ENCODE assay signal across 2 cellular contexts in genomic region chr4:16674133-16674532, GRCh38.
TF ChIP-seq lines count a peak whose summit lies in the region.

No MANE protein-coding gene starts in this region.

TF ChIP-seq in GM23338, 12 proteins besides CTCF, POLR2A, EP300 and RAD21 (continued from another document):
- no peak for TF ChIP-seq ZNF462 (CRISPR knock-in tag; IDR thresholded peaks at IDR 0.05)
- no peak for TF ChIP-seq ZNF114 (CRISPR knock-in tag; IDR thresholded peaks at IDR 0.05)
- no peak for TF ChIP-seq POLR2AphosphoS5 (IDR thresholded peaks at IDR 0.05; ENCODE audit: low read depth)
- no peak for TF ChIP-seq ZNF331 (CRISPR knock-in tag; IDR thresholded peaks at IDR 0.05; ENCODE audit: low read depth)
- TF ChIP-seq NANOG (IDR thresholded peaks at IDR 0.05; ENCODE audit: borderline replicate concordance) = no peak
- TF ChIP-seq JUNB (IDR thresholded peaks at IDR 0.05; ENCODE audit: unreplicated experiment) = no peak
- no peak for TF ChIP-seq STAT1 (IDR thresholded peaks at IDR 0.05; ENCODE audit: unreplicated experiment)
- no peak for TF ChIP-seq REST (IDR thresholded peaks at IDR 0.05; ENCODE audit: unreplicated experiment)
- no peak for TF ChIP-seq CREB1 (CRISPR knock-in tag; IDR thresholded peaks at IDR 0.05; ENCODE audit: low read depth)
- no peak for TF ChIP-seq EZH2 (IDR thresholded peaks at IDR 0.05; ENCODE audit: low read depth, unreplicated experiment)

TF ChIP-seq in WTC11, 78 proteins besides CTCF, POLR2A, EP300 and RAD21 (continued from another document):
- TF ChIP-seq ZNF532 (CRISPR knock-in tag; IDR thresholded peaks at IDR 0.05; ENCODE audit: borderline replicate concordance) (no peak), ZNF219 (CRISPR knock-in tag; IDR thresholded peaks at IDR 0.05; ENCODE audit: borderline replicate concordance) (no peak), AR (CRISPR knock-in tag; IDR thresholded peaks at IDR 0.05) (no peak), ZNF121 (CRISPR knock-in tag; IDR thresholded peaks at IDR 0.05) (no peak), NR1H2 (CRISPR knock-in tag; IDR thresholded peaks at IDR 0.05) (no peak), E2F4 (CRISPR knock-in tag; IDR thresholded peaks at IDR 0.05; ENCODE audit: borderline replicate concordance, low read depth) (no peak), STAT6 (CRISPR knock-in tag; conservative IDR thresholded peaks at IDR 0.05; ENCODE audit: low read depth) (no peak), ARID4B (CRISPR knock-in tag; IDR thresholded peaks at IDR 0.05; ENCODE audit: borderline replicate concordance) (no peak), PRDM15 (CRISPR knock-in tag; IDR thresholded peaks at IDR 0.05) (no peak), NFE2L1 (CRISPR knock-in tag; IDR thresholded peaks at IDR 0.05) (no peak)
TF ChIP-seq in WTC11: peak in this region for 0.
